Comparison of ENCODE assay signal across 16 cellular contexts in genomic region chr6:7201444-7201731, GRCh38.
DNase-seq lines count a peak whose midpoint lies in the region; ATAC-seq, FAIRE-seq and TF ChIP-seq lines count a peak whose summit lies in the region.
"Had no signal": no experiment of that assay in that cellular context is flagged by ENCODE, and none has a peak within 500 bp of the region (broad histone marks: within the 10 kb centered on the region; RNA-seq: fewer than 3 reads in every experiment).

No MANE protein-coding gene starts in this region.

- no peak for TF ChIP-seq EP300 in GM12878 (IDR thresholded peaks at IDR 0.05; ENCODE audit: borderline replicate concordance in 1 of 2, control insufficient read depth in 1 of 2, low read depth in 2 of 2, low read length in 2 of 2)

- H3K36me3 ChIP-seq in left ventricle myocardium inferior = peaks cover 35% of the 10 kb centered on the region
- peaks cover 0 to 70% (median 29%) of the 10 kb centered on the region in 9 donors for H3K36me3 ChIP-seq in heart right ventricle
- H3K36me3 ChIP-seq in GM12878 (ENCODE audit: control insufficient read depth in 2 of 2, insufficient read depth in 2 of 2, low read length in 1 of 2) = peaks cover 10 to 34% of the 10 kb centered on the region in 2 experiments
- H3K36me3 ChIP-seq in lower lobe of right lung = peaks cover 30% of the 10 kb centered on the region
- peaks cover 24% of the 10 kb centered on the region for H3K36me3 ChIP-seq in upper lobe of right lung

- no peak for TF ChIP-seq CTCF in left ventricle myocardium inferior (IDR thresholded peaks at IDR 0.05; ENCODE audit: borderline replicate concordance)
- TF ChIP-seq CTCF in heart right ventricle (IDR thresholded peaks at IDR 0.05) = no peak
- TF ChIP-seq CTCF in GM12878 (IDR thresholded peaks at IDR 0.05 in 2 of 3, conservative IDR thresholded peaks at IDR 0.05 in 1 of 3; ENCODE audit: control insufficient read depth in 2 of 3, extremely low read depth in 1 of 3, insufficient read depth in 1 of 3, low read depth in 3 of 3, low read length in 3 of 3) = no peak
- no peak for TF ChIP-seq CTCF in lower lobe of right lung (IDR thresholded peaks at IDR 0.05)
- TF ChIP-seq CTCF in upper lobe of right lung (IDR thresholded peaks at IDR 0.05) = no peak
- TF ChIP-seq CTCF in osteocyte (IDR thresholded peaks at IDR 0.05) = no peak

- no peak overlapping the region for H3K4me3 Mint-ChIP-seq in osteocyte (ENCODE audit: unreplicated experiment)
- no peak overlapping the region for H3K4me3 Mint-ChIP-seq in activated T-helper 1 cell treated with anti-CD3 and anti-CD28 coated beads, Interleukin-12 subunit alpha, Interleukin-12 subunit beta, Interleukin-2, Interleukin-4 antibody, amounts not matched to agents 30 ng/mL and 10 ng/mL and 1 ng/mL, durations not matched to agents 14 hours and 24 hours and 36 hours
- H3K4me3 Mint-ChIP-seq: activated naive CD4-positive, alpha-beta T cell treated with anti-CD3 and anti-CD28 coated beads, Interleukin-2, amount 50 U/mL, for 24 hours; nephron progenitor cell had no signal

- SMC1A ChIA-PET in GM12878 (lab: Charles Lee; ENCODE audit: uncharacterized antibody, unreplicated experiment) = interaction anchor here (0.7 to 0.8 kb wide), 2 partner anchors 23 to 42 kb away, joined by 3 read pairs; no protein-coding TSS in a partner anchor

- H3K9ac ChIP-seq in GM12878 (ENCODE audit: control insufficient read depth, insufficient read depth, low read length) = no peak overlapping the region
- H3K9ac ChIP-seq: SK-N-SH had no signal

- H3K9me3 Mint-ChIP-seq in osteocyte (ENCODE audit: unreplicated experiment) = no peaks in the 10 kb centered on the region
- no peaks in the 10 kb centered on the region for H3K9me3 Mint-ChIP-seq in activated T-helper 1 cell treated with anti-CD3 and anti-CD28 coated beads, Interleukin-12 subunit alpha, Interleukin-12 subunit beta, Interleukin-2, Interleukin-4 antibody, amounts not matched to agents 30 ng/mL and 10 ng/mL and 1 ng/mL, durations not matched to agents 14 hours and 24 hours and 36 hours
- H3K9me3 Mint-ChIP-seq: activated naive CD4-positive, alpha-beta T cell treated with anti-CD3 and anti-CD28 coated beads, Interleukin-2, amount 50 U/mL, for 24 hours; nephron progenitor cell had no signal

- TF ChIP-seq POLR2A in GM12878 (IDR thresholded peaks at IDR 0.05; ENCODE audit: low read depth, low read length) = no peak

- in situ Hi-C loops in GM12878 (cut with MboI) = no loop called here

- H3K9me3 ChIP-seq in left ventricle myocardium inferior (replicated peaks) (no peaks in the 10 kb centered on the region), heart right ventricle (no peaks in the 10 kb centered on the region), GM12878 (replicated peaks; ENCODE audit: control insufficient read depth, insufficient read depth, low read length) (no peaks in the 10 kb centered on the region), lower lobe of right lung (no peaks in the 10 kb centered on the region), upper lobe of right lung (no peaks in the 10 kb centered on the region)
- H3K9me3 ChIP-seq: sigmoid colon, SK-N-SH had no signal

- ATAC-seq in heart right ventricle (no peak), GM12878 (no peak), lower lobe of right lung (peak; percentile 5 to 31), upper lobe of right lung (peak; percentile 15), GM21786 (IDR thresholded peaks at IDR 0.05; ENCODE audit: unreplicated experiment) (no peak)

- no TSS peak for BruUV-seq in GM12878 (replicated peaks; lab: Mats Ljungman, UMichigan)

- H3K4me1 ChIP-seq in left ventricle myocardium inferior (peaks cover 21% of the 10 kb centered on the region), heart right ventricle (peaks cover 0 to 40% (median 0%) of the 10 kb centered on the region in 9 donors), GM12878 (ENCODE audit: control insufficient read depth, insufficient read depth, low read length) (peaks cover 33% of the 10 kb centered on the region), lower lobe of right lung (peaks cover 68% of the 10 kb centered on the region), upper lobe of right lung (peaks cover 38% of the 10 kb centered on the region)
- H3K4me1 ChIP-seq: sigmoid colon had no signal

- DNase-seq in left ventricle myocardium inferior (no peak), heart right ventricle (no peak), GM12878 (ENCODE audit: low read depth, low spot score) (no peak), lower lobe of right lung (no peak), upper lobe of right lung (no peak), osteocyte (ENCODE audit: extremely low spot score, unreplicated experiment) (no peak)
- no peak for DNase-seq in activated T-helper 1 cell treated with anti-CD3 and anti-CD28 coated beads, Interleukin-12 subunit alpha, Interleukin-12 subunit beta, Interleukin-2, Interleukin-4 antibody, amounts not matched to agents 30 ng/mL and 10 ng/mL and 1 ng/mL, durations not matched to agents 14 hours and 24 hours and 36 hours (ENCODE audit: low spot score)
- DNase-seq: glutamatergic neuron, kidney glomerular epithelial cell, NCI-H2171 treated with DMSO at 0.1 percent for 48 hours, nephron progenitor cell, sigmoid colon, SK-N-SH had no signal

- no peaks in the 10 kb centered on the region for H3K27me3 ChIP-seq in left ventricle myocardium inferior (ENCODE audit: low read depth)
- no peaks in the 10 kb centered on the region for H3K27me3 ChIP-seq in heart right ventricle
- H3K27me3 ChIP-seq in GM12878 (replicated peaks in 1 of 2; ENCODE audit: control insufficient read depth in 2 of 2, insufficient read depth in 2 of 2, low read length in 1 of 2) = no peaks in the 10 kb centered on the region
- H3K27me3 ChIP-seq in lower lobe of right lung (ENCODE audit: low read depth) = no peaks in the 10 kb centered on the region
- H3K27me3 ChIP-seq in upper lobe of right lung = no peaks in the 10 kb centered on the region
- H3K27me3 ChIP-seq: sigmoid colon had no signal

- intact Hi-C loops in left ventricle myocardium inferior (cut with micrococcal nuclease) (no loop called here), heart right ventricle (cut with DNase I) (no loop called here), GM12878 (cut with micrococcal nuclease; ENCODE audit: unreplicated experiment) (no loop called here), lower lobe of right lung (cut with DNase I) (no loop called here), upper lobe of right lung (cut with DNase I) (no loop called here)
- intact Hi-C loops in activated T-helper 1 cell treated with anti-CD3 and anti-CD28 coated beads, Interleukin-12 subunit alpha, Interleukin-12 subunit beta, Interleukin-2, Interleukin-4 antibody, amounts not matched to agents 30 ng/mL and 10 ng/mL and 1 ng/mL, durations not matched to agents 14 hours and 24 hours and 36 hours (cut with micrococcal nuclease) = no loop called here

- no peak overlapping the region for H2AFZ ChIP-seq in GM12878 (ENCODE audit: control insufficient read depth, low read depth, low read length)

- TF ChIP-seq RAD21 in GM12878 (IDR thresholded peaks at IDR 0.05; ENCODE audit: insufficient read depth, low read depth, low read length) = no peak

- H3K27me3 Mint-ChIP-seq in osteocyte (ENCODE audit: unreplicated experiment) = no peaks in the 10 kb centered on the region
- H3K27me3 Mint-ChIP-seq in activated T-helper 1 cell treated with anti-CD3 and anti-CD28 coated beads, Interleukin-12 subunit alpha, Interleukin-12 subunit beta, Interleukin-2, Interleukin-4 antibody, amounts not matched to agents 30 ng/mL and 10 ng/mL and 1 ng/mL, durations not matched to agents 14 hours and 24 hours and 36 hours (ENCODE audit: insufficient read depth) = no peaks in the 10 kb centered on the region
- H3K27me3 Mint-ChIP-seq: activated naive CD4-positive, alpha-beta T cell treated with anti-CD3 and anti-CD28 coated beads, Interleukin-2, amount 50 U/mL, for 24 hours had no signal

- 91 to 92% methylated on average over 2 of the region's 2 CpGs for WGBS in heart right ventricle, 2 donors
- 85% methylated on average over 2 of the region's 2 CpGs for WGBS in GM12878 (ENCODE audit: insufficient coverage, insufficient replicate concordance, low lambda C conversion rate, missing lambda C conversion rate)

- POLR2A ChIA-PET in GM12878 (lab: Charles Lee) = interaction anchor here (0.5 to 1.3 kb wide), 2 partner anchors 114 to 129 kb away, joined by 3 read pairs; no protein-coding TSS in a partner anchor

- H3K4me3 ChIP-seq in left ventricle myocardium inferior = no peak overlapping the region
- H3K4me3 ChIP-seq in heart right ventricle = peak overlapping the region in 1 of 10 donors; percentile 17
- H3K4me3 ChIP-seq in GM12878 = no peak overlapping the region
- H3K4me3 ChIP-seq in lower lobe of right lung = no peak overlapping the region
- H3K4me3 ChIP-seq in upper lobe of right lung = no peak overlapping the region
- H3K4me3 ChIP-seq: sigmoid colon had no signal

- CTCF ChIA-PET in GM12878 (lab: Yijun Ruan, JAX) = interaction anchor here (1.0 kb wide), 1 partner anchor 114 kb away, joined by 3 read pairs; no protein-coding TSS in a partner anchor

- peaks cover 8% of the 10 kb centered on the region for H3K4me1 Mint-ChIP-seq in osteocyte (ENCODE audit: unreplicated experiment)
- H3K4me1 Mint-ChIP-seq in activated T-helper 1 cell treated with anti-CD3 and anti-CD28 coated beads, Interleukin-12 subunit alpha, Interleukin-12 subunit beta, Interleukin-2, Interleukin-4 antibody, amounts not matched to agents 30 ng/mL and 10 ng/mL and 1 ng/mL, durations not matched to agents 14 hours and 24 hours and 36 hours (ENCODE audit: low read depth) = peaks cover 14% of the 10 kb centered on the region

- FAIRE-seq in GM12878 (lab: Jason Lieb, UNC) = no peak
- FAIRE-seq: endometrium had no signal

- H3K36me3 Mint-ChIP-seq in osteocyte (ENCODE audit: unreplicated experiment) = peaks cover 30% of the 10 kb centered on the region
- H3K36me3 Mint-ChIP-seq in activated T-helper 1 cell treated with anti-CD3 and anti-CD28 coated beads, Interleukin-12 subunit alpha, Interleukin-12 subunit beta, Interleukin-2, Interleukin-4 antibody, amounts not matched to agents 30 ng/mL and 10 ng/mL and 1 ng/mL, durations not matched to agents 14 hours and 24 hours and 36 hours (ENCODE audit: low read depth) = peaks cover 8% of the 10 kb centered on the region

- no peak overlapping the region for H3K27ac Mint-ChIP-seq in osteocyte (ENCODE audit: unreplicated experiment)
- no peak overlapping the region for H3K27ac Mint-ChIP-seq in activated T-helper 1 cell treated with anti-CD3 and anti-CD28 coated beads, Interleukin-12 subunit alpha, Interleukin-12 subunit beta, Interleukin-2, Interleukin-4 antibody, amounts not matched to agents 30 ng/mL and 10 ng/mL and 1 ng/mL, durations not matched to agents 14 hours and 24 hours and 36 hours

- H4K20me1 ChIP-seq in GM12878 (ENCODE audit: control insufficient read depth, insufficient read depth) = no peaks in the 10 kb centered on the region

- peak overlapping the region; percentile 65 for H3K4me2 ChIP-seq in GM12878 (ENCODE audit: control insufficient read depth, insufficient read depth)
- H3K4me2 ChIP-seq: SK-N-SH had no signal

- RAD21 ChIA-PET in GM12878 (lab: Charles Lee; ENCODE audit: unreplicated experiment) = interaction anchor here (1.4 to 2.5 kb wide), 2 partner anchors 49 to 134 kb away, joined by 3 to 6 read pairs; no protein-coding TSS in a partner anchor

- H3K79me2 ChIP-seq in GM12878 (ENCODE audit: control insufficient read depth, insufficient read depth, low read length) = peaks cover 2% of the 10 kb centered on the region

- H3K27ac ChIP-seq in left ventricle myocardium inferior (replicated peaks) = peak overlapping the region; percentile 51
- H3K27ac ChIP-seq in heart right ventricle = peak overlapping the region in 2 of 10 donors; percentile 29 to 82
- peak overlapping the region; percentile 87 for H3K27ac ChIP-seq in GM12878 (ENCODE audit: control insufficient read depth, insufficient read depth)
- peak overlapping the region; percentile 75 for H3K27ac ChIP-seq in lower lobe of right lung
- H3K27ac ChIP-seq in upper lobe of right lung = peak overlapping the region; percentile 78

Comparison
In these comparisons a context has a peak if more than half of its experiments do, and no peak if none do; other contexts are left out.
1. ATAC-seq: peak in lower lobe of right lung (2 of 2) and upper lobe of right lung (single experiment); none in heart right ventricle (0 of 8), GM12878 (single experiment) and GM21786 (single experiment).